36 cellular contexts compared by ENCODE assay signal in the genomic region with DNA sequence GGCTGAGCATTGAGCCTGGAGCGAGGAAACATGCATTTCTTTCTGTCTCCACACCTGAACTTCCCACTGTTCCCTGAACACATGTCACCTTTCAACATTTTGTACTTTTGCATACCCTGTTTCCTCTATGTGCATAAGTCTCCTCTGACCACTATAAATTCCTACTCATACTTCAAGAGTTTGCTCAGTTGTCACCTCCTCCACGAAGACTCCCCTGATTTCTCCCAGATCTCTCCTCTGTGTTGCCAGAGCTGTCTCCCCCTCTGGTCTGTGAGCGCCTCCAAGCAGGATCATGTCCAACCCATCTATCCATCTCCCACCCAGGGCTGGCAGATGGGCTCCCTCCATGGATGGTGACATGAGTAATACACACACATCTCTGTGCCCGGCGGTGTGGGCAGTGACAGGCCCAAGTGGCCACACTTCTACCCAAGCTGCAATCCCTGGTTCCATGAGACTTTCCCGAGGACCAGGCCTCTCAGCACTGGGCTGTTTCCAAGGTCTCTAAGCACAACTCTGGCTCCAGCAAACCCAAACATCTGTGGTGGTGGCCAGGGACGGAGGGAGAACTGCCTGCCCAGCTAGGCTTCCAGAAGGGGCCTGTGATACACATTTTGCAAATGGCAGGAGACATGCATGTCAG.
"Had no signal": no experiment of that assay in that cellular context is flagged by ENCODE, and none has a peak within 500 bp of the region (broad histone marks: within the 10 kb centered on the region; RNA-seq: fewer than 3 reads in every experiment).

No MANE protein-coding gene starts in this region.

- DNase-seq: activated B cell treated with CpG ODN at 0.5 μM for 24 hours; activated CD4-positive, alpha-beta T cell treated with anti-CD3 and anti-CD28 coated beads for 48 hours; activated CD4-positive, alpha-beta T cell treated with anti-CD3 and anti-CD28 coated beads, Interleukin-2, amount 50 U/mL, for 1 hour; activated CD4-positive, alpha-beta T cell treated with anti-CD3 and anti-CD28 coated beads, Interleukin-2, amount 50 U/mL, for 48 hours; activated CD8-positive, alpha-beta memory T cell treated with anti-CD3 and anti-CD28 coated beads, Interleukin-2, amount 10 ng/mL, durations not matched to agents 7 days and 5 days; activated CD8-positive, alpha-beta memory T cell treated with anti-CD3 and anti-CD28 coated beads, Interleukin-2, amount 50 U/mL, for 4 hours; activated CD8-positive, alpha-beta T cell treated with anti-CD3 and anti-CD28 coated beads, Interleukin-2, amount 10 ng/mL, durations not matched to agents 7 days and 5 days; activated effector memory CD4-positive, alpha-beta T cell treated with anti-CD3 and anti-CD28 coated beads, Interleukin-2, amount 50 U/mL, for 16 hours; activated naive CD4-positive, alpha-beta T cell treated with anti-CD3 and anti-CD28 coated beads for 36 hours; activated naive CD8-positive, alpha-beta T cell treated with anti-CD3 and anti-CD28 coated beads for 36 hours; activated naive CD8-positive, alpha-beta T cell treated with anti-CD3 and anti-CD28 coated beads, Interleukin-2, amount 50 U/mL, for 24 hours; activated T-cell treated with anti-CD3 and anti-CD28 coated beads, Interleukin-2, amount 50 U/mL, for 1 hour; activated T-cell treated with anti-CD3 and anti-CD28 coated beads, Interleukin-2, amount 50 U/mL, for 48 hours; adrenal gland; amygdala; dorsolateral prefrontal cortex; effector memory CD4-positive, alpha-beta T cell; endodermal cell; foreskin fibroblast; head of caudate nucleus; T-helper 1 cell; T-helper 17 cell; T1000; WERI-Rb-1 had no signal

- H3K9me3 ChIP-seq: adrenal gland, ascending aorta, breast epithelium had no signal

- H3K36me3 Mint-ChIP-seq: activated CD8-positive, alpha-beta memory T cell treated with anti-CD3 and anti-CD28 coated beads, Interleukin-2, amount 10 ng/mL, durations not matched to agents 7 days and 5 days; activated naive CD4-positive, alpha-beta T cell treated with anti-CD3 and anti-CD28 coated beads, Interleukin-2, amount 50 U/mL, for 24 hours; activated naive CD8-positive, alpha-beta T cell treated with anti-CD3 and anti-CD28 coated beads for 36 hours; brain had no signal

- H3K4me3 Mint-ChIP-seq: activated B cell treated with CpG ODN at 0.5 μM for 24 hours; activated CD8-positive, alpha-beta memory T cell treated with anti-CD3 and anti-CD28 coated beads, Interleukin-2, amount 10 ng/mL, durations not matched to agents 7 days and 5 days; activated CD8-positive, alpha-beta T cell treated with anti-CD3 and anti-CD28 coated beads, Interleukin-2, amount 10 ng/mL, durations not matched to agents 7 days and 5 days; activated naive CD4-positive, alpha-beta T cell treated with anti-CD3 and anti-CD28 coated beads for 36 hours; activated naive CD4-positive, alpha-beta T cell treated with anti-CD3 and anti-CD28 coated beads, Interleukin-2, amount 50 U/mL, for 24 hours; activated naive CD8-positive, alpha-beta T cell treated with anti-CD3 and anti-CD28 coated beads for 36 hours; activated naive CD8-positive, alpha-beta T cell treated with anti-CD3 and anti-CD28 coated beads, Interleukin-2, amount 50 U/mL, for 24 hours; activated T-helper 1 cell treated with anti-CD3 and anti-CD28 coated beads, Interleukin-12 subunit alpha, Interleukin-12 subunit beta, Interleukin-2, Interleukin-4 antibody, amounts not matched to agents 30 ng/mL and 10 ng/mL and 1 ng/mL, durations not matched to agents 14 hours and 24 hours and 36 hours; brain; central memory CD8-positive, alpha-beta T cell; dendritic cell treated with granulocyte-macrophage colony-stimulating factor and Interleukin-4, amounts not matched to agents 40 ng/mL and 50 ng/mL, for 4 days; endodermal cell; T-helper 17 cell; T-helper 2 cell treated with Interferon-gamma antibody and Interleukin-4, amounts not matched to agents 5 μg/mL and 100 μg/mL, for 36 hours had no signal

- H3K9me3 Mint-ChIP-seq: activated B cell treated with CpG ODN at 0.5 μM for 24 hours; activated naive CD4-positive, alpha-beta T cell treated with anti-CD3 and anti-CD28 coated beads for 36 hours; activated naive CD4-positive, alpha-beta T cell treated with anti-CD3 and anti-CD28 coated beads, Interleukin-2, amount 50 U/mL, for 24 hours; activated naive CD8-positive, alpha-beta T cell treated with anti-CD3 and anti-CD28 coated beads for 36 hours; activated naive CD8-positive, alpha-beta T cell treated with anti-CD3 and anti-CD28 coated beads, Interleukin-2, amount 50 U/mL, for 24 hours; activated T-helper 1 cell treated with anti-CD3 and anti-CD28 coated beads, Interleukin-12 subunit alpha, Interleukin-12 subunit beta, Interleukin-2, Interleukin-4 antibody, amounts not matched to agents 30 ng/mL and 10 ng/mL and 1 ng/mL, durations not matched to agents 14 hours and 24 hours and 36 hours; activated T-helper 2 cell treated with anti-CD3 and anti-CD28 coated beads, Interferon-gamma antibody, Interleukin-2, Interleukin-4, amounts not matched to agents 10 μg/mL and 5 μg/mL and 100 μg/mL, durations not matched to agents 14 hours and 24 hours and 36 hours; brain; central memory CD8-positive, alpha-beta T cell; dendritic cell treated with granulocyte-macrophage colony-stimulating factor and Interleukin-4, amounts not matched to agents 40 ng/mL and 50 ng/mL, for 4 days; endodermal cell; T-helper 2 cell treated with Interferon-gamma antibody and Interleukin-4, amounts not matched to agents 5 μg/mL and 100 μg/mL, for 36 hours had no signal

- H3K27ac Mint-ChIP-seq: activated B cell treated with CpG ODN at 0.5 μM for 24 hours; activated CD8-positive, alpha-beta memory T cell treated with anti-CD3 and anti-CD28 coated beads, Interleukin-2, amount 10 ng/mL, durations not matched to agents 7 days and 5 days; activated CD8-positive, alpha-beta T cell treated with anti-CD3 and anti-CD28 coated beads, Interleukin-2, amount 10 ng/mL, durations not matched to agents 7 days and 5 days; activated naive CD4-positive, alpha-beta T cell treated with anti-CD3 and anti-CD28 coated beads for 36 hours; activated naive CD4-positive, alpha-beta T cell treated with anti-CD3 and anti-CD28 coated beads, Interleukin-2, amount 50 U/mL, for 24 hours; activated naive CD8-positive, alpha-beta T cell treated with anti-CD3 and anti-CD28 coated beads for 36 hours; activated naive CD8-positive, alpha-beta T cell treated with anti-CD3 and anti-CD28 coated beads, Interleukin-2, amount 50 U/mL, for 24 hours; activated T-helper 1 cell treated with anti-CD3 and anti-CD28 coated beads, Interleukin-12 subunit alpha, Interleukin-12 subunit beta, Interleukin-2, Interleukin-4 antibody, amounts not matched to agents 30 ng/mL and 10 ng/mL and 1 ng/mL, durations not matched to agents 14 hours and 24 hours and 36 hours; activated T-helper 2 cell treated with anti-CD3 and anti-CD28 coated beads, Interferon-gamma antibody, Interleukin-2, Interleukin-4, amounts not matched to agents 10 μg/mL and 5 μg/mL and 100 μg/mL, durations not matched to agents 14 hours and 24 hours and 36 hours; brain; dendritic cell treated with granulocyte-macrophage colony-stimulating factor and Interleukin-4, amounts not matched to agents 40 ng/mL and 50 ng/mL, for 4 days; endodermal cell; T-helper 17 cell; T-helper 2 cell treated with Interferon-gamma antibody and Interleukin-4, amounts not matched to agents 5 μg/mL and 100 μg/mL, for 36 hours had no signal

- H3K4me1 ChIP-seq: adrenal gland, ascending aorta, breast epithelium had no signal

- H3K27me3 Mint-ChIP-seq: activated CD8-positive, alpha-beta memory T cell treated with anti-CD3 and anti-CD28 coated beads, Interleukin-2, amount 10 ng/mL, durations not matched to agents 7 days and 5 days; activated naive CD4-positive, alpha-beta T cell treated with anti-CD3 and anti-CD28 coated beads, Interleukin-2, amount 50 U/mL, for 24 hours; brain had no signal

- FAIRE-seq: frontal cortex had no signal

- H3K36me3 ChIP-seq: adrenal gland, ascending aorta, breast epithelium, WERI-Rb-1 had no signal

- H3K4me1 Mint-ChIP-seq: activated B cell treated with CpG ODN at 0.5 μM for 24 hours; activated CD8-positive, alpha-beta memory T cell treated with anti-CD3 and anti-CD28 coated beads, Interleukin-2, amount 10 ng/mL, durations not matched to agents 7 days and 5 days; activated naive CD4-positive, alpha-beta T cell treated with anti-CD3 and anti-CD28 coated beads, Interleukin-2, amount 50 U/mL, for 24 hours; activated naive CD8-positive, alpha-beta T cell treated with anti-CD3 and anti-CD28 coated beads for 36 hours; activated naive CD8-positive, alpha-beta T cell treated with anti-CD3 and anti-CD28 coated beads, Interleukin-2, amount 50 U/mL, for 24 hours; central memory CD8-positive, alpha-beta T cell had no signal

- ATAC-seq: activated CD4-positive, CD25-positive, alpha-beta regulatory T cell treated with anti-CD3 and anti-CD28 coated beads, Interleukin-2, amount 50 U/mL, for 24 hours; activated CD8-positive, alpha-beta memory T cell treated with anti-CD3 and anti-CD28 coated beads, Interleukin-2, amount 10 ng/mL, durations not matched to agents 7 days and 5 days; activated CD8-positive, alpha-beta T cell treated with anti-CD3 and anti-CD28 coated beads, Interleukin-2, amount 10 ng/mL, durations not matched to agents 7 days and 5 days; activated naive CD8-positive, alpha-beta T cell treated with anti-CD3 and anti-CD28 coated beads, Interleukin-2, amount 50 U/mL, for 24 hours; T-helper 17 cell had no signal

- H3K27me3 ChIP-seq: adrenal gland, ascending aorta, breast epithelium, dorsolateral prefrontal cortex had no signal

- H3K4me3 ChIP-seq: adrenal gland, ascending aorta, breast epithelium, coronary artery, dorsolateral prefrontal cortex had no signal

- H3K27ac ChIP-seq: adrenal gland, ascending aorta, breast epithelium, coronary artery, WERI-Rb-1 had no signal
